ENCODE assay signal across 14 cellular contexts in the genomic region with DNA sequence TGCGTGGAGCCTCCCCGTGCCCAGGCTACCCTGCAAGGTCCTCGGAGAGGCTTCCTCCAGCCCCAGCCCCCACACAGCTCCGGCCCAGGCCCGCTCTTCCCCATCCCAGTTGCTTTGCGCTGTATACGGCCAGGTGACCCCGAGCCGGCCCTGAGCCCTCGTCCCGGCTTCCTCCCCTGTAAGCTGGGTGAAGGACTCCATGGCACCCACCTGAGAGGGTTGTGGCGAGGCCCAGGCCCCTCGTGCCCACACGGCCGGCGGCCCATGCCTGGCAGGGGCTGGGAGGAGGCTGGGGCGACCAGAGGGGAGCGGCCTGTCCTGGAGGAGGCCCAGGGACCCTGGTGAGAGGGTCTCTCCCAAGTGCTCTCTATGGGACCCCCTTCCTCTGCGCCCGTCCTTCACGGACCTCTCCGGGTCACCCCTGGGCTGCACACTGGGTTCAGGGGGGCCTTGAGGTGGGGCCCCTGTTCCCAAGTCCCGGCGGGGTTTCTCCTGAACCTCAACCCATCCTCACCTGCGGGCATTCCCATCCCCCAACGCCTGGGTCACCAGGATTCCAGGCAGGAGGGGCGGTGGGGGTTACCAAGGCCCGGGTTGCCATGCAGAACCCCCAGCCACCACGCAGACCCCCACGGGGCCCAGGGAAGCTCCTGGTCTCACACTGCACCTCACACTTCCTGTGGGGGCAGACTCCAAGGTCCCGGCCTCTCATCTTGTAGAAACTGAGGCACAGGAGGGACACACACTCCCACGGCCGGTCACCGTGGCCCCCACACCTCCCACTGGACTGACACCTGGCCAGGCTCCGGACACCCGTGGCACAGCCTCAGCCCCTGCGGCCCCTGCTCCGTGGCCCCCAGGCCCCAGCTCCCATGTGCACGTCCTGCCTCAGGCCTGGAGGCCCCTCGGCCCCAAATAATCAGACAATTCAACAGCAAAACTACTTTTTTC. TPM values are rescaled to one million over a fixed set of nuclear protein-coding genes. Genes with fewer than 3 reads are reported as not detected.
DNase-seq lines count a peak whose midpoint lies in the region; ATAC-seq lines count a peak whose summit lies in the region.
"Had no signal": no experiment of that assay in that cellular context is flagged by ENCODE, and none has a peak within 500 bp of the region (broad histone marks: within the 10 kb centered on the region; RNA-seq: fewer than 3 reads in every experiment).

No MANE protein-coding gene starts in this region.

- H3K27me3 Mint-ChIP-seq in T-helper 17 cell, result no peaks in the 10 kb centered on the region

- no peak overlapping the region for H3K27ac Mint-ChIP-seq in T-helper 17 cell
- H3K27ac Mint-ChIP-seq: T-helper 2 cell treated with Interferon-gamma antibody and Interleukin-4, amounts not matched to agents 5 μg/mL and 100 μg/mL, for 36 hours had no signal

- peaks cover 3% of the 10 kb centered on the region for H3K4me1 Mint-ChIP-seq in T-helper 17 cell

- no peak for ATAC-seq in T-helper 17 cell
- ATAC-seq in left lobe of liver, result no peak

- intact Hi-C loops in posterior vena cava (cut with DNase I), result no loop called here

- DNase-seq in activated effector memory CD4-positive, alpha-beta T cell treated with anti-CD3 and anti-CD28 coated beads, Interleukin-2, amount 50 U/mL, for 16 hours, result peak; percentile 56
- no peak for DNase-seq in activated effector memory CD4-positive, alpha-beta T cell treated with Interleukin-2 at 50 U/mL for 16 hours
- DNase-seq in T-helper 17 cell, result peak in 2 of 3 donors; percentile 8 to 10
- peak; percentile 41 for DNase-seq in left lobe of liver (ENCODE audit: low spot score)
- DNase-seq in posterior vena cava (ENCODE audit: low spot score), result peak; percentile 80
- DNase-seq in NCI-H2196 (lab: John Stamatoyannopoulos, UW; ENCODE audit: unreplicated experiment), result no peak
- no peak for DNase-seq in cerebellum (ENCODE audit: low spot score)
- no peak for DNase-seq in stimulated activated naive CD4-positive, alpha-beta T cell treated with Interleukin-2 at 50 U/mL for 16 hours (lab: John Stamatoyannopoulos, UW)
- DNase-seq: effector CD4-positive, alpha-beta T cell; Karpas-422; NCI-H1417 treated with DMSO at 0.1 percent for 48 hours; stimulated activated CD4-positive, alpha-beta T cell treated with anti-CD3 and anti-CD28 coated beads, Interleukin-2, amount 100 ng/mL, for 48 hours had no signal

- H3K4me3 Mint-ChIP-seq in T-helper 17 cell, result no peak overlapping the region
- H3K4me3 Mint-ChIP-seq: T-helper 2 cell treated with Interferon-gamma antibody and Interleukin-4, amounts not matched to agents 5 μg/mL and 100 μg/mL, for 36 hours had no signal

- no peaks in the 10 kb centered on the region for H3K36me3 Mint-ChIP-seq in T-helper 17 cell (ENCODE audit: low read depth)

- no peaks in the 10 kb centered on the region for H3K9me3 ChIP-seq in T-helper 17 cell (ENCODE audit: control insufficient read depth, low read length, poor library complexity, severe bottlenecking)
- H3K9me3 ChIP-seq: SJCRH30 had no signal

RNA-seq across cellular contexts. Expression of gene COL6A1, which starts 25.3 kb away (rescaled TPM):
- 1 to 10 TPM; 3.2 to 4.6 TPM for total RNA-seq in T-helper 17 cell
- 48.0 TPM for total RNA-seq in left lobe of liver
- total RNA-seq in posterior vena cava, result 100 to 1,000 TPM; 606 to 689 TPM
- 88.8 TPM for total RNA-seq in cerebellum

Comparison
In these comparisons a context has a peak if more than half of its experiments do, and no peak if none do; other contexts are left out.
1. DNase-seq: peak in activated effector memory CD4-positive, alpha-beta T cell treated with anti-CD3 and anti-CD28 coated beads, Interleukin-2, amount 50 U/mL, for 16 hours (single experiment), T-helper 17 cell (2 of 3), left lobe of liver (single experiment) and posterior vena cava (single experiment); none in activated effector memory CD4-positive, alpha-beta T cell treated with Interleukin-2 at 50 U/mL for 16 hours (single experiment), NCI-H2196 (single experiment), cerebellum (single experiment) and stimulated activated naive CD4-positive, alpha-beta T cell treated with Interleukin-2 at 50 U/mL for 16 hours (single experiment).